ENCODE assay signal across 10 cellular contexts in genomic region chr1:167060141-167061072, GRCh38. TPM values are rescaled to one million over a fixed set of nuclear protein-coding genes. Genes with fewer than 3 reads are reported as not detected.
DNase-seq lines count a peak whose midpoint lies in the region; FAIRE-seq and TF ChIP-seq lines count a peak whose summit lies in the region.
"Had no signal": no experiment of that assay in that cellular context is flagged by ENCODE, and none has a peak within 500 bp of the region (broad histone marks: within the 10 kb centered on the region; RNA-seq: fewer than 3 reads in every experiment).

No MANE protein-coding gene starts in this region.

- FAIRE-seq in GM12892 (lab: Jason Lieb, UNC), result no peak

- H3K27ac Mint-ChIP-seq in nephron, result no peak overlapping the region
- H3K27ac Mint-ChIP-seq: activated naive CD4-positive, alpha-beta T cell treated with anti-CD3 and anti-CD28 coated beads, Interleukin-2, amount 50 U/mL, for 24 hours had no signal

- H3K9me3 Mint-ChIP-seq in nephron, result no peaks in the 10 kb centered on the region
- H3K9me3 Mint-ChIP-seq: activated naive CD4-positive, alpha-beta T cell treated with anti-CD3 and anti-CD28 coated beads, Interleukin-2, amount 50 U/mL, for 24 hours had no signal

- H2AFZ ChIP-seq in Karpas-422 (ENCODE audit: low read length), result peak overlapping the region; percentile 36; the same call in 1 of the 2 replicates

- no peaks in the 10 kb centered on the region for H4K20me1 ChIP-seq in Karpas-422 (ENCODE audit: insufficient read depth, low read depth, low read length)

- no peaks in the 10 kb centered on the region for H3K9me2 ChIP-seq in Karpas-422 (replicated peaks; ENCODE audit: insufficient read depth, low read length)

- H3K4me2 ChIP-seq in Karpas-422 (ENCODE audit: low read depth, low read length, poor library complexity, severe bottlenecking), result no peak overlapping the region

- H3K4me3 ChIP-seq in GM06990 (replicated peaks; ENCODE audit: low read depth, low read length), result no peak overlapping the region
- H3K4me3 ChIP-seq in Karpas-422 (ENCODE audit: low read length), result no peak overlapping the region

- no peaks in the 10 kb centered on the region for H3K4me1 Mint-ChIP-seq in nephron

- peaks cover 18% of the 10 kb centered on the region for H3K4me1 ChIP-seq in Karpas-422 (ENCODE audit: low read length)

- TF ChIP-seq POLR2A in GM12892 (IDR thresholded peaks at IDR 0.05; ENCODE audit: low read depth, low read length), result no peak

- H3K9ac ChIP-seq in Karpas-422 (ENCODE audit: low read length), result no peak overlapping the region

- H3K4me3 Mint-ChIP-seq in nephron, result no peak overlapping the region
- H3K4me3 Mint-ChIP-seq: activated naive CD4-positive, alpha-beta T cell treated with anti-CD3 and anti-CD28 coated beads, Interleukin-2, amount 50 U/mL, for 24 hours had no signal

- H3K36me3 Mint-ChIP-seq in nephron (ENCODE audit: low read depth), result no peaks in the 10 kb centered on the region

- H3K36me3 ChIP-seq in GM06990 (ENCODE audit: control insufficient read depth, insufficient read depth, low read length) (no peaks in the 10 kb centered on the region), Karpas-422 (ENCODE audit: insufficient read depth, low read length) (no peaks in the 10 kb centered on the region)

- TF ChIP-seq CTCF in GM06990 (IDR thresholded peaks at IDR 0.05; ENCODE audit: insufficient read depth, low read length, poor library complexity, severe bottlenecking) (peak; percentile 34), nephron (IDR thresholded peaks at IDR 0.05; ENCODE audit: unreplicated experiment in 3 of 3) (peak; percentile 29 to 35 (median 33))

- no peaks in the 10 kb centered on the region for H3K79me2 ChIP-seq in Karpas-422 (ENCODE audit: low read length)

- DNase-seq in GM06990 (ENCODE audit: extremely low read depth, insufficient read length) (no peak), Karpas-422 (peak; percentile 62), astrocyte of the hippocampus (ENCODE audit: low read depth, low spot score) (peak; percentile 20), GM12892 (ENCODE audit: insufficient read length) (no peak)
- DNase-seq in stimulated activated CD4-positive, alpha-beta T cell treated with anti-CD3 and anti-CD28 coated beads, Interleukin-4, amount 100 ng/mL, for 24 hours, result no peak
- DNase-seq in stimulated activated CD4-positive, alpha-beta T cell treated with anti-CD3 and anti-CD28 coated beads, Interleukin-2, amount 100 ng/mL, for 48 hours, result no peak
- DNase-seq: activated CD4-positive, alpha-beta T cell treated with anti-CD3 and anti-CD28 coated beads for 48 hours; stimulated activated CD4-positive, alpha-beta T cell treated with anti-CD3 and anti-CD28 coated beads, Interleukin-12 subunit alpha, Interleukin-12 subunit beta, amount 100 ng/mL, for 4 hours had no signal

- peaks cover 17% of the 10 kb centered on the region for H3K27me3 Mint-ChIP-seq in nephron (ENCODE audit: low read depth)
- H3K27me3 Mint-ChIP-seq: activated naive CD4-positive, alpha-beta T cell treated with anti-CD3 and anti-CD28 coated beads, Interleukin-2, amount 50 U/mL, for 24 hours had no signal

- H3K9me3 ChIP-seq in Karpas-422 (ENCODE audit: low read length), result no peaks in the 10 kb centered on the region

- no peaks in the 10 kb centered on the region; the same call in 1 of the 2 replicates for H3K27me3 ChIP-seq in GM06990 (replicated peaks; ENCODE audit: control insufficient read depth, insufficient read depth, low read length)
- H3K27me3 ChIP-seq in Karpas-422 (ENCODE audit: low read length), result no peaks in the 10 kb centered on the region

- H3K27ac ChIP-seq in Karpas-422 (ENCODE audit: low read length), result no peak overlapping the region

RNA-seq across cellular contexts. Expression of gene GPA33, which starts 29.8 kb away (rescaled TPM):
- 0.07 TPM in 1 of 2 replicates, not detected in the other for total RNA-seq in Karpas-422 (2014; rRNA removed; shearing (Covaris generic); ENCODE audit: low replicate concordance)
- not detected for polyA plus RNA-seq in GM12892 (2012; ENCODE audit: missing spikeins)

RNA-seq across cellular contexts. Expression of gene STYXL2, which starts 33.5 kb away (rescaled TPM):
- not detected in 2 replicates for total RNA-seq in Karpas-422 (2014; rRNA removed; shearing (Covaris generic); ENCODE audit: low replicate concordance)
- polyA plus RNA-seq in GM12892 (2012; ENCODE audit: missing spikeins), result not detected

Comparison
In these comparisons a context has a peak if more than half of its experiments do, and no peak if none do; other contexts are left out.
1. DNase-seq: peak in Karpas-422 (single experiment) and astrocyte of the hippocampus (single experiment); none in GM06990 (single experiment), stimulated activated CD4-positive, alpha-beta T cell treated with anti-CD3 and anti-CD28 coated beads, Interleukin-4, amount 100 ng/mL, for 24 hours (single experiment), stimulated activated CD4-positive, alpha-beta T cell treated with anti-CD3 and anti-CD28 coated beads, Interleukin-2, amount 100 ng/mL, for 48 hours (0 of 2) and GM12892 (single experiment).